Comparison of ENCODE assay signal across 9 cellular contexts in the genomic region with DNA sequence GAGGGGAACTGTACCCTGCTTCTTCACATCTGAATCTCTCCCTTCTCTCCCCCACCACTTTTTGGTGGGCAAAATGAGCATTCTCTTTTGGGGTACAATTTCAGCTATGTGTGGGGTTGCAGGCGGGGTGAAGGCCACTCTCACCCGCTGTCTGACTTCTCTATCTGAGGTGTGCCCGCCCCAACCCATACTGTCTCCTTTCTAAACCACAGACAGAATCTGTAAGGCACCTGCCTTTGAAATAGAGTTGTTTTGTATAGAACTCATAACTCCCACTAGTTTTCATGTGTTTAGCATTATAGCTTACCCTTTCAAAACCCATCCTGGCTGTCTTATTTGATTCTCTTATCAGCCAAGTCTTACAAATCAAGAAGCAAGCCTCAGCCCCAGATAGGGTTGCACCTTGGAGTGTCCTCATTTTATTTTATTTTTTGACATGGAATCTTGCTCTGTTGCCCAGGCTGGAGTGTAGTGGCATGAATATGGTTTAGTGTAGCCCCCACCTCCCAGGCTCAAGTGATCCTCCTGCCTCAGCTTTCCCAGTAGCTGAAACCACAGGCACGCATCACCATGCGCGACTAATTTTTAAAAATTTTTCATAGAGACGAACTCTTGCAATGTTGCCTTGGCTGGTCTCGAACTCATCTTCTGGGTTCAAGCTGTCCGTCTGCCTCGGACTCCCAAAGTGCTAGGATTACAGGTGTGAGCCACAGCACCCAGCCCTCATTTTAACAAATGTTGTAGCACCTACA. TPM values are rescaled to one million over a fixed set of nuclear protein-coding genes. Genes with fewer than 3 reads are reported as not detected.
DNase-seq lines count a peak whose midpoint lies in the region; ATAC-seq, FAIRE-seq and TF ChIP-seq lines count a peak whose summit lies in the region.
"Had no signal": no experiment of that assay in that cellular context is flagged by ENCODE, and none has a peak within 500 bp of the region (broad histone marks: within the 10 kb centered on the region; RNA-seq: fewer than 3 reads in every experiment).

No MANE protein-coding gene starts in this region.

- peaks cover 80% of the 10 kb centered on the region for H4K20me1 ChIP-seq in astrocyte (ENCODE audit: insufficient read depth, low read length)

- H3K9ac ChIP-seq in astrocyte (ENCODE audit: low read length) (peak overlapping the region; percentile 69), neuronal stem cell (ENCODE audit: low read depth, low read length, poor library complexity) (no peak overlapping the region)

- H3K4ac ChIP-seq in neuronal stem cell (ENCODE audit: low read length) = no peak overlapping the region

- H3K27ac Mint-ChIP-seq in IgD-negative memory B cell (peak overlapping the region; percentile 12 to 96 (median 71)), astrocyte (ENCODE audit: unreplicated experiment) (peak overlapping the region; percentile 85)

- H3K4me1 ChIP-seq in astrocyte (ENCODE audit: insufficient read depth, low read length) = peaks cover 56% of the 10 kb centered on the region
- peaks cover 64 to 75% of the 10 kb centered on the region in 2 donors for H3K4me1 ChIP-seq in neuronal stem cell (ENCODE audit: control insufficient read depth in 2 of 2, insufficient read depth in 1 of 2, low read depth in 1 of 2, low read length in 2 of 2)

- no peak overlapping the region for H3K14ac ChIP-seq in neuronal stem cell (ENCODE audit: low read length)

- no peak overlapping the region for H2BK15ac ChIP-seq in neuronal stem cell (ENCODE audit: low read length)

- in situ Hi-C loops in KBM-7 (cut with MboI; ENCODE audit: low pct_unique_long_range_greater_than_20kb, low sequenced_read_pairs) = no loop called here

- H4K91ac ChIP-seq in neuronal stem cell (ENCODE audit: low read depth, low read length, poor library complexity) = no peak overlapping the region

- no peak overlapping the region for H2AFZ ChIP-seq in astrocyte (ENCODE audit: low read depth, low read length)
- H2AFZ ChIP-seq in neuronal stem cell (ENCODE audit: low read length) = no peak overlapping the region

- FAIRE-seq in astrocyte (lab: Jason Lieb, UNC) = no peak
- FAIRE-seq: pancreas had no signal

- H2BK120ac ChIP-seq in neuronal stem cell (ENCODE audit: low read depth, low read length) = no peak overlapping the region

- H3K4me3 ChIP-seq in astrocyte (ENCODE audit: insufficient read depth, low read depth, low read length) (no peak overlapping the region), neuronal stem cell (ENCODE audit: low read length in 2 of 2) (peak overlapping the region in 1 of 2 donors; percentile 51)

- H3K4me3 Mint-ChIP-seq in IgD-negative memory B cell = peak overlapping the region; percentile 16 to 85 (median 72)
- H3K4me3 Mint-ChIP-seq in astrocyte (ENCODE audit: unreplicated experiment) = peak overlapping the region; percentile 57

- peak; percentile 43 for ATAC-seq in GM18502 (IDR thresholded peaks at IDR 0.05; ENCODE audit: poor library complexity, unreplicated experiment)
- no peak for ATAC-seq in HG02981 (IDR thresholded peaks at IDR 0.05; ENCODE audit: unreplicated experiment)
- ATAC-seq in GM21529 (IDR thresholded peaks at IDR 0.05; ENCODE audit: unreplicated experiment) = no peak

- no peak overlapping the region for H3K23ac ChIP-seq in neuronal stem cell (ENCODE audit: low read depth, low read length, poor library complexity)

- DNase-seq in astrocyte (ENCODE audit: low read depth) (no peak), neuronal stem cell (ENCODE audit: low spot score) (no peak), KBM-7 (no peak), middle frontal gyrus (ENCODE audit: extremely low spot score, low spot score) (no peak)

- no peaks in the 10 kb centered on the region for H3K27me3 Mint-ChIP-seq in IgD-negative memory B cell
- H3K27me3 Mint-ChIP-seq in astrocyte (ENCODE audit: low read depth, unreplicated experiment) = no peaks in the 10 kb centered on the region

- H3K9me3 Mint-ChIP-seq in IgD-negative memory B cell (no peaks in the 10 kb centered on the region), astrocyte (ENCODE audit: unreplicated experiment) (no peaks in the 10 kb centered on the region)

- no peak overlapping the region for H4K8ac ChIP-seq in neuronal stem cell (ENCODE audit: low read depth, low read length)

- H3K36me3 Mint-ChIP-seq in IgD-negative memory B cell (no peaks in the 10 kb centered on the region), astrocyte (ENCODE audit: low read depth, unreplicated experiment) (peaks cover 13% of the 10 kb centered on the region)

- H3K9me3 ChIP-seq in astrocyte (ENCODE audit: insufficient read depth, low read depth, low read length) (no peaks in the 10 kb centered on the region), neuronal stem cell (replicated peaks in 1 of 2; ENCODE audit: control insufficient read depth in 2 of 2, insufficient read depth in 1 of 2, low read depth in 1 of 2, low read length in 2 of 2) (no peaks in the 10 kb centered on the region)
- H3K9me3 ChIP-seq: pancreas had no signal

- TF ChIP-seq CTCF in astrocyte (IDR thresholded peaks at IDR 0.05; ENCODE audit: insufficient read depth, low read depth, low read length) = no peak

- H3K27ac ChIP-seq in astrocyte (ENCODE audit: low read depth, low read length) (peak overlapping the region; percentile 61), neuronal stem cell (replicated peaks; ENCODE audit: low read length) (peak overlapping the region; percentile 98)

- H2BK12ac ChIP-seq in neuronal stem cell (ENCODE audit: low read length) = no peak overlapping the region

- H2AK5ac ChIP-seq in neuronal stem cell (ENCODE audit: low read depth, low read length) = no peak overlapping the region

- no peak overlapping the region for H3K18ac ChIP-seq in neuronal stem cell (ENCODE audit: low read length)

- H2BK5ac ChIP-seq in neuronal stem cell (ENCODE audit: low read length) = no peak overlapping the region

- H3K27me3 ChIP-seq in astrocyte (ENCODE audit: insufficient read depth, low read length) = no peaks in the 10 kb centered on the region
- no peaks in the 10 kb centered on the region for H3K27me3 ChIP-seq in neuronal stem cell (ENCODE audit: control insufficient read depth in 3 of 3, insufficient read depth in 3 of 3, low read depth in 1 of 3, low read length in 3 of 3)
- H3K27me3 ChIP-seq: pancreas had no signal

- H3K36me3 ChIP-seq in astrocyte (ENCODE audit: insufficient read depth, low read length) = peaks cover 9% of the 10 kb centered on the region
- peaks cover 1 to 26% of the 10 kb centered on the region in 2 donors for H3K36me3 ChIP-seq in neuronal stem cell (replicated peaks in 1 of 2; ENCODE audit: control insufficient read depth in 2 of 2, insufficient read depth in 2 of 2, low read length in 2 of 2)
- H3K36me3 ChIP-seq: pancreas had no signal

- peaks cover 6% of the 10 kb centered on the region for H3K79me1 ChIP-seq in neuronal stem cell (ENCODE audit: low read depth, low read length)

- H3K4me1 Mint-ChIP-seq in IgD-negative memory B cell = peaks cover 40 to 56% (median 55%) of the 10 kb centered on the region in 3 donors
- H3K4me1 Mint-ChIP-seq in astrocyte (ENCODE audit: low read depth, unreplicated experiment) = peaks cover 83% of the 10 kb centered on the region

- peaks cover 100% of the 10 kb centered on the region for H3K79me2 ChIP-seq in astrocyte (ENCODE audit: insufficient read depth, low read length)

- H3K4me2 ChIP-seq in astrocyte (ENCODE audit: low read length) (peak overlapping the region; percentile 70), neuronal stem cell (ENCODE audit: insufficient read depth, low read length, poor library complexity, severe bottlenecking) (no peak overlapping the region)

- WGBS in neuronal stem cell (ENCODE audit: extremely low coverage in 2 of 2, insufficient read length in 2 of 2, insufficient replicate concordance in 1 of 2), 2 donors = no CpG with 5 or more reads among the region's 10 CpGs

RNA-seq across cellular contexts. Expression of a gene that starts 11.9 kb away (rescaled TPM):
- 45.0 TPM for polyA plus RNA-seq in IgD-negative memory B cell
- 134 and 140 TPM in 2 replicates for total RNA-seq in astrocyte
- polyA plus RNA-seq in neuronal stem cell (2013, experiment 1 of 2) = 80.2 TPM
- polyA plus RNA-seq in neuronal stem cell (2013, experiment 2 of 2) = 80.5 TPM

RNA-seq across cellular contexts. Expression of a gene that starts 57.7 kb away (rescaled TPM):
- polyA plus RNA-seq in IgD-negative memory B cell = 13.2 TPM
- 24.3 and 29.9 TPM in 2 replicates for total RNA-seq in astrocyte
- polyA plus RNA-seq in neuronal stem cell (2013, experiment 1 of 2) = 118 TPM
- 122 TPM for polyA plus RNA-seq in neuronal stem cell (2013, experiment 2 of 2)
